ENCODE assay signal across 24 cellular contexts in the genomic region with DNA sequence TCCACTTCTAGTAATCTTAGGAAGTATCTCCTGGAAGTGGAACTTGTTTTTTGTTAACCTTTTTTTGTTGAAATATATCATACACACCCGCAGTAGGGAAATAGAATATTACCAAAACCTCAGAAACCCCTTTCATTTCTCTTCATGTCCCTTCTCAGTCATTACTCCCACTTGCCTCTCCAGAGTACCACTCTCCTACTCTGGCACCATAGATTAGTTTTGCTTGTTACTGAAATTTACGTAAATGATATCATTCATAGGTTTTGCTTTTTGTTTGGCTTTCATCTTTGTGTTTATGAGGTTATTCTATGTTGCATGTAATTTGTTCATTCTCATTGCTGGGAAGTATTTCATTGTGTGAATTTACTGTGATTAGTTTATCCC.
"Had no signal": no experiment of that assay in that cellular context is flagged by ENCODE, and none has a peak within 500 bp of the region (broad histone marks: within the 10 kb centered on the region; RNA-seq: fewer than 3 reads in every experiment).

No MANE protein-coding gene starts in this region.

- DNase-seq: activated CD4-positive, alpha-beta T cell treated with anti-CD3 and anti-CD28 coated beads for 4 hours; activated CD4-positive, alpha-beta T cell treated with anti-CD3 and anti-CD28 coated beads, Interleukin-2, amount 50 U/mL, for 48 hours; activated CD4-positive, CD25-positive, alpha-beta regulatory T cell; activated CD8-positive, alpha-beta memory T cell treated with anti-CD3 and anti-CD28 coated beads, Interleukin-2, amount 50 U/mL, for 48 hours; activated effector memory CD4-positive, alpha-beta T cell treated with anti-CD3 and anti-CD28 coated beads, Interleukin-2, amount 50 U/mL, for 16 hours; activated naive CD4-positive, alpha-beta T cell treated with anti-CD3 and anti-CD28 coated beads, Interleukin-2, amount 50 U/mL, for 16 hours; activated T-cell treated with anti-CD3 and anti-CD28 coated beads, Interleukin-2, amount 50 U/mL, for 72 hours; adrenal gland; dorsolateral prefrontal cortex; effector memory CD8-positive, alpha-beta T cell; heart left ventricle; islet precursor cell; left cardiac atrium; mesenchymal stem cell; pancreas; right cardiac atrium; stimulated activated CD4-positive, alpha-beta T cell treated with anti-CD3 and anti-CD28 coated beads, Interleukin-1b, Interleukin-23, amount 100 ng/mL, for 48 hours; T1000; transverse colon had no signal

- H3K4me3 ChIP-seq: adrenal gland, ascending aorta, dorsolateral prefrontal cortex, heart left ventricle, pancreas, transverse colon, vagina had no signal

- FAIRE-seq: colon, pancreas had no signal

- H3K27ac Mint-ChIP-seq: activated T-cell treated with anti-CD3 and anti-CD28 coated beads, Interleukin-2, amount 50 U/mL, for 72 hours; effector memory CD8-positive, alpha-beta T cell; nephron had no signal

- H3K9me3 ChIP-seq: adrenal gland, ascending aorta, pancreas, vagina had no signal

- H3K36me3 ChIP-seq: adrenal gland, ascending aorta, heart left ventricle, pancreas, transverse colon, vagina had no signal

- H3K27me3 ChIP-seq: adrenal gland, ascending aorta, dorsolateral prefrontal cortex, heart left ventricle, pancreas, transverse colon, vagina had no signal

- ATAC-seq: effector memory CD8-positive, alpha-beta T cell; heart left ventricle; left cardiac atrium; pancreas; right cardiac atrium had no signal

- H3K27ac ChIP-seq: adrenal gland, ascending aorta, dorsolateral prefrontal cortex, heart left ventricle, pancreas, transverse colon, vagina had no signal

- H3K27me3 Mint-ChIP-seq: central memory CD8-positive, alpha-beta T cell; effector memory CD8-positive, alpha-beta T cell had no signal

- H3K4me3 Mint-ChIP-seq: activated T-cell treated with anti-CD3 and anti-CD28 coated beads, Interleukin-2, amount 50 U/mL, for 72 hours; central memory CD8-positive, alpha-beta T cell; effector memory CD8-positive, alpha-beta T cell; nephron had no signal
